9 cellular contexts compared by ENCODE assay signal in genomic region chr7:152158801-152159587, GRCh38.
DNase-seq lines count a peak whose midpoint lies in the region; ATAC-seq and TF ChIP-seq lines count a peak whose summit lies in the region.
"Had no signal": no experiment of that assay in that cellular context is flagged by ENCODE, and none has a peak within 500 bp of the region (broad histone marks: within the 10 kb centered on the region; RNA-seq: fewer than 3 reads in every experiment).

No MANE protein-coding gene starts in this region.

- DNase-seq in GM12864 (ENCODE audit: low read depth) (peak; percentile 89), GM20000 (ENCODE audit: low spot score) (peak; percentile 68), 8988T (no peak), AML-193 (lab: John Stamatoyannopoulos, UW) (no peak), DMS153 treated with DMSO at 0.1 percent for 48 hours (lab: John Stamatoyannopoulos, UW; ENCODE audit: unreplicated experiment) (no peak), amygdala (lab: John Stamatoyannopoulos, UW) (no peak)
- no peak for DNase-seq in activated naive CD8-positive, alpha-beta T cell treated with anti-CD3 and anti-CD28 coated beads, Interleukin-2, amount 10 ng/mL, durations not matched to agents 7 days and 5 days

- no peaks in the 10 kb centered on the region for H3K9me3 Mint-ChIP-seq in activated naive CD8-positive, alpha-beta T cell treated with anti-CD3 and anti-CD28 coated beads, Interleukin-2, amount 10 ng/mL, durations not matched to agents 7 days and 5 days

- TF ChIP-seq CTCF in GM12864 (IDR thresholded peaks at IDR 0.05; ENCODE audit: low read depth, low read length, missing control alignments) (no peak), GM20000 (IDR thresholded peaks at IDR 0.05; ENCODE audit: extremely low read depth, missing control alignments) (no peak)

- H3K4me3 ChIP-seq in GM12864 (ENCODE audit: low read depth, low read length) = peak overlapping the region; percentile 36

- peaks cover 10% of the 10 kb centered on the region for H3K4me1 Mint-ChIP-seq in activated naive CD8-positive, alpha-beta T cell treated with anti-CD3 and anti-CD28 coated beads, Interleukin-2, amount 10 ng/mL, durations not matched to agents 7 days and 5 days

- POLR2A ChIA-PET in activated naive CD8-positive, alpha-beta T cell treated with anti-CD3 and anti-CD28 coated beads, Interleukin-2, amount 10 ng/mL, durations not matched to agents 7 days and 5 days (lab: Charles Lee) = no interaction called here

- peak overlapping the region; percentile 38 for H3K4me3 Mint-ChIP-seq in activated naive CD8-positive, alpha-beta T cell treated with anti-CD3 and anti-CD28 coated beads, Interleukin-2, amount 10 ng/mL, durations not matched to agents 7 days and 5 days

- H3K27me3 Mint-ChIP-seq in activated naive CD8-positive, alpha-beta T cell treated with anti-CD3 and anti-CD28 coated beads, Interleukin-2, amount 10 ng/mL, durations not matched to agents 7 days and 5 days = no peaks in the 10 kb centered on the region

- ATAC-seq in HG03354 (IDR thresholded peaks at IDR 0.05; ENCODE audit: poor library complexity, severe bottlenecking, unreplicated experiment) = peak; percentile 93
- ATAC-seq in activated naive CD8-positive, alpha-beta T cell treated with anti-CD3 and anti-CD28 coated beads, Interleukin-2, amount 10 ng/mL, durations not matched to agents 7 days and 5 days (ENCODE audit: low read depth) = peak; percentile 71
- ATAC-seq: Right ventricle myocardium inferior had no signal

- H3K36me3 Mint-ChIP-seq in activated naive CD8-positive, alpha-beta T cell treated with anti-CD3 and anti-CD28 coated beads, Interleukin-2, amount 10 ng/mL, durations not matched to agents 7 days and 5 days = peaks cover 51% of the 10 kb centered on the region

- H3K27ac Mint-ChIP-seq in activated naive CD8-positive, alpha-beta T cell treated with anti-CD3 and anti-CD28 coated beads, Interleukin-2, amount 10 ng/mL, durations not matched to agents 7 days and 5 days = peak overlapping the region; percentile 80

Comparison
In these comparisons a context has a peak if more than half of its experiments do, and no peak if none do; other contexts are left out.
1. DNase-seq: peak in GM12864 (single experiment) and GM20000 (single experiment); none in activated naive CD8-positive, alpha-beta T cell treated with anti-CD3 and anti-CD28 coated beads, Interleukin-2, amount 10 ng/mL, durations not matched to agents 7 days and 5 days (single experiment), 8988T (single experiment), AML-193 (0 of 2), DMS153 treated with DMSO at 0.1 percent for 48 hours (single experiment) and amygdala (0 of 56).